15 cellular contexts compared by ENCODE assay signal in the genomic region with DNA sequence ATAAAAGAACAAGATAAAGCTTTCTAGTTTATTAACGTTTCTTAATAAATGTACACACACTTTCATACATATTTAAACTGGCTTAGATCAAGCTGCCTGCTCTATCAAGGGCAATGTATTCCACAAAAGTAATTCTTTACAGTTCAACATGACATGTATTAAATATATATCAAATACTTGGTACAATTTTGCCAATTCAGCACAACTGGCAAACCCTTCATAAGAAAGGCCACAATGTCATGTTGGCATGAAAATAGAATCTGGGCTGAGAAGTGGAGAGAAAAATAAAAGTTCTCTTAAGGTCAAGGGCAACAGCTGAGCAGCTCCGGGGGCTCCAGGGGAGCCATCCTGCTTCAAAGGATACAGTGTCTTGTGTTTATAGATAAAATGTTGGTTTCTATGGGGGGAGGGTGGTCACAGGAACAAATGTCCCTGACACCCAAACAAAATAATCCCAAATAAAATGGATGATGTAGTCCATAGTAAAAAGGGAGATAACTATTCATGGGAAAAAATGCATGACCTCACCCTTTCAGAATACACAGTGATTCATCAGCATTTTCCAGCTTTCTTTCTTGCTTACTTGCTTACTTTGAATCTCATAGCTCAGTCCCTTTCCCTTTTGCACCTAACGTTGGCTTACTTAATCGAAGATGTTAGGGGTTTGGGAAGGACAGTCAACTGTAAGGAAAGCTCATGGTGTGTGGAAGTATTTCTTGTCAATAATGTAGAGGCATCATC.
A peak's percentile ranks its signal among the peaks of the same experiment; 100 is the strongest.
DNase-seq lines count a peak whose midpoint lies in the region; ATAC-seq and TF ChIP-seq lines count a peak whose summit lies in the region.
"Had no signal": no experiment of that assay in that cellular context is flagged by ENCODE, and none has a peak within 500 bp of the region (broad histone marks: within the 10 kb centered on the region; RNA-seq: fewer than 3 reads in every experiment).

No MANE protein-coding gene starts in this region.

- H3K9me3 ChIP-seq in HCT116 (ENCODE audit: control insufficient read depth in 1 of 2, insufficient read depth in 1 of 2, low read depth in 1 of 2, low read length in 2 of 2) = peaks cover 0 to 11% of the 10 kb centered on the region in 2 experiments; a peak in 1 of 4 replicates
- H3K9me3 ChIP-seq in adipocyte (ENCODE audit: control insufficient read depth, low read length) = no peaks in the 10 kb centered on the region
- no peaks in the 10 kb centered on the region for H3K9me3 ChIP-seq in smooth muscle cell (replicated peaks; ENCODE audit: low read depth)
- H3K9me3 ChIP-seq: ovary, tibial artery had no signal

- DNase-seq in HCT116 (ENCODE audit: low read depth, low spot score) = peak; percentile 13
- DNase-seq in adipocyte (ENCODE audit: low read depth) = peak; percentile 70
- peak; percentile 67 for DNase-seq in fibroblast of villous mesenchyme (ENCODE audit: low read depth)
- DNase-seq in smooth muscle cell (lab: John Stamatoyannopoulos, UW; ENCODE audit: unreplicated experiment) = no peak
- DNase-seq in NCI-H187 treated with DMSO at 0.1 percent for 48 hours (lab: John Stamatoyannopoulos, UW) = no peak
- no peak for DNase-seq in activated T-cell treated with anti-CD3 and anti-CD28 coated beads, Interleukin-2, amount 50 U/mL, for 1 hour
- DNase-seq in NCI-H1930 (lab: John Stamatoyannopoulos, UW) = no peak
- DNase-seq: activated CD8-positive, alpha-beta T cell treated with anti-CD3 and anti-CD28 coated beads, Interleukin-2, amount 10 ng/mL, durations not matched to agents 7 days and 5 days; MV-4-11; NCI-H748 treated with DMSO at 0.1 percent for 48 hours; ovary; T-helper 1 cell; tibial artery had no signal

- POLR2A ChIA-PET in HCT116 (lab: Charles Lee) = interaction anchor here (0.9 kb wide), 1 partner anchor 18 kb away, joined by 3 read pairs; no protein-coding TSS in a partner anchor

- no peaks in the 10 kb centered on the region for H3K79me2 ChIP-seq in HCT116 (ENCODE audit: insufficient read depth, low read length)
- no peaks in the 10 kb centered on the region for H3K79me2 ChIP-seq in smooth muscle cell (ENCODE audit: low read depth)

- ATAC-seq in HCT116 (no peak), GM18517 (IDR thresholded peaks at IDR 0.05; ENCODE audit: unreplicated experiment) (no peak)
- ATAC-seq: activated CD8-positive, alpha-beta T cell treated with anti-CD3 and anti-CD28 coated beads, Interleukin-2, amount 10 ng/mL, durations not matched to agents 7 days and 5 days; GM23338 had no signal

- no peak overlapping the region for H3K9ac ChIP-seq in HCT116 (ENCODE audit: low read length)
- H3K9ac ChIP-seq in adipocyte (ENCODE audit: low read length) = no peak overlapping the region
- peak overlapping the region; percentile 49 for H3K9ac ChIP-seq in smooth muscle cell (ENCODE audit: low read depth)

- TF ChIP-seq CTCF in HCT116 (IDR thresholded peaks at IDR 0.05 in 2 of 3, conservative IDR thresholded peaks at IDR 0.05 in 1 of 3; ENCODE audit: borderline replicate concordance in 1 of 3, insufficient read depth in 1 of 3, low read depth in 2 of 3, low read length in 2 of 3) (no peak), fibroblast of villous mesenchyme (IDR thresholded peaks at IDR 0.05; ENCODE audit: insufficient read depth, low read depth, low read length) (no peak), smooth muscle cell (IDR thresholded peaks at IDR 0.05; ENCODE audit: borderline replicate concordance, insufficient read depth, poor library complexity, severe bottlenecking) (no peak)

- RAD21 ChIA-PET in HCT116 (lab: Charles Lee; ENCODE audit: low non-redundant PET in 1 of 2, low total read pairs in 2 of 2, uncharacterized antibody in 2 of 2, unreplicated experiment in 2 of 2) = no interaction called here

- BruUV-seq in HCT116 (replicated peaks; lab: Mats Ljungman, UMichigan) = no TSS peak

- peak overlapping the region; percentile 3 for H2AFZ ChIP-seq in HCT116 (ENCODE audit: low read depth, low read length, poor library complexity, severe bottlenecking)
- H2AFZ ChIP-seq in smooth muscle cell (ENCODE audit: low read depth) = peak overlapping the region; percentile 70
- H2AFZ ChIP-seq: GM23338 had no signal

- no peaks in the 10 kb centered on the region for H4K20me1 ChIP-seq in HCT116 (ENCODE audit: insufficient read depth)
- no peaks in the 10 kb centered on the region for H4K20me1 ChIP-seq in smooth muscle cell (ENCODE audit: low read depth)

- intact Hi-C loops in HCT116 (cut with micrococcal nuclease) = no loop called here

- CTCF ChIA-PET in HCT116 (lab: Charles Lee) = no interaction called here

- peaks cover 0 to 11% of the 10 kb centered on the region in 2 experiments; a peak in 1 of 4 replicates for H3K36me3 ChIP-seq in HCT116 (ENCODE audit: control insufficient read depth in 1 of 2, insufficient read depth in 2 of 2, low read length in 2 of 2)
- no peaks in the 10 kb centered on the region for H3K36me3 ChIP-seq in adipocyte (ENCODE audit: control insufficient read depth, insufficient read depth, low read length, severe bottlenecking)
- H3K36me3 ChIP-seq in smooth muscle cell (ENCODE audit: low read depth) = no peaks in the 10 kb centered on the region
- H3K36me3 ChIP-seq: ovary, tibial artery had no signal

- H3K4me3 ChIP-seq in HCT116 (replicated peaks in 1 of 2; ENCODE audit: low read depth in 1 of 2, low read length in 2 of 2) (no peak overlapping the region), adipocyte (ENCODE audit: low read length) (no peak overlapping the region), fibroblast of villous mesenchyme (ENCODE audit: low read depth, low read length) (no peak overlapping the region), smooth muscle cell (no peak overlapping the region)
- H3K4me3 ChIP-seq: GM23338, ovary, tibial artery had no signal

- H3K27me3 ChIP-seq in HCT116 (ENCODE audit: insufficient read depth, low read length) (no peaks in the 10 kb centered on the region), adipocyte (replicated peaks; ENCODE audit: control insufficient read depth, insufficient read depth, low read length) (no peaks in the 10 kb centered on the region), smooth muscle cell (ENCODE audit: low read depth) (no peaks in the 10 kb centered on the region)
- H3K27me3 ChIP-seq: ovary, tibial artery had no signal

- no peaks in the 10 kb centered on the region for H3F3A ChIP-seq in smooth muscle cell (ENCODE audit: low read depth)

- no peak for TF ChIP-seq POLR2A in HCT116 (IDR thresholded peaks at IDR 0.05; ENCODE audit: borderline replicate concordance, extremely low read depth, insufficient read depth, insufficient read length)

- H3K9me2 ChIP-seq in HCT116 (ENCODE audit: insufficient read depth) = no peaks in the 10 kb centered on the region

- peaks cover 16 to 26% of the 10 kb centered on the region in 2 experiments for H3K4me1 ChIP-seq in HCT116 (ENCODE audit: control insufficient read depth in 1 of 2, insufficient read depth in 2 of 2, low read length in 2 of 2)
- no peaks in the 10 kb centered on the region for H3K4me1 ChIP-seq in adipocyte (ENCODE audit: control insufficient read depth, insufficient read depth, low read length)
- H3K4me1 ChIP-seq in smooth muscle cell (ENCODE audit: low read depth) = no peaks in the 10 kb centered on the region
- H3K4me1 ChIP-seq: tibial artery had no signal

- 58% methylated on average over 4 of the region's 4 CpGs for WGBS in smooth muscle cell (ENCODE audit: low lambda C conversion rate)

- H3K27ac ChIP-seq in HCT116 (ENCODE audit: low read depth, low read length) (peak overlapping the region; percentile 17; the same call in 1 of the 2 replicates), smooth muscle cell (ENCODE audit: low read depth) (peak overlapping the region; percentile 68)
- H3K27ac ChIP-seq: tibial artery had no signal

- TF ChIP-seq RAD21 in HCT116 (IDR thresholded peaks at IDR 0.05; ENCODE audit: low read depth) = no peak

- H3K4me2 ChIP-seq in HCT116 (ENCODE audit: low read length) = peak overlapping the region; percentile 34
- H3K4me2 ChIP-seq in smooth muscle cell = peak overlapping the region; percentile 64
- H3K4me2 ChIP-seq: GM23338 had no signal

TF ChIP-seq in HCT116, 20 proteins besides CTCF, POLR2A, EP300 and RAD21 (continues in another document):
- TF ChIP-seq FOSL1 (IDR thresholded peaks at IDR 0.05; ENCODE audit: low read depth) = peak; percentile 34
- TF ChIP-seq YY1 (IDR thresholded peaks at IDR 0.05; ENCODE audit: extremely low read depth, insufficient replicate concordance, low read depth, low read length) = no peak
- TF ChIP-seq TCF7L2 (IDR thresholded peaks at IDR 0.05; ENCODE audit: borderline replicate concordance, extremely low read depth, insufficient read depth, insufficient read length) = peak; percentile 57
- TF ChIP-seq, protein P1, sequence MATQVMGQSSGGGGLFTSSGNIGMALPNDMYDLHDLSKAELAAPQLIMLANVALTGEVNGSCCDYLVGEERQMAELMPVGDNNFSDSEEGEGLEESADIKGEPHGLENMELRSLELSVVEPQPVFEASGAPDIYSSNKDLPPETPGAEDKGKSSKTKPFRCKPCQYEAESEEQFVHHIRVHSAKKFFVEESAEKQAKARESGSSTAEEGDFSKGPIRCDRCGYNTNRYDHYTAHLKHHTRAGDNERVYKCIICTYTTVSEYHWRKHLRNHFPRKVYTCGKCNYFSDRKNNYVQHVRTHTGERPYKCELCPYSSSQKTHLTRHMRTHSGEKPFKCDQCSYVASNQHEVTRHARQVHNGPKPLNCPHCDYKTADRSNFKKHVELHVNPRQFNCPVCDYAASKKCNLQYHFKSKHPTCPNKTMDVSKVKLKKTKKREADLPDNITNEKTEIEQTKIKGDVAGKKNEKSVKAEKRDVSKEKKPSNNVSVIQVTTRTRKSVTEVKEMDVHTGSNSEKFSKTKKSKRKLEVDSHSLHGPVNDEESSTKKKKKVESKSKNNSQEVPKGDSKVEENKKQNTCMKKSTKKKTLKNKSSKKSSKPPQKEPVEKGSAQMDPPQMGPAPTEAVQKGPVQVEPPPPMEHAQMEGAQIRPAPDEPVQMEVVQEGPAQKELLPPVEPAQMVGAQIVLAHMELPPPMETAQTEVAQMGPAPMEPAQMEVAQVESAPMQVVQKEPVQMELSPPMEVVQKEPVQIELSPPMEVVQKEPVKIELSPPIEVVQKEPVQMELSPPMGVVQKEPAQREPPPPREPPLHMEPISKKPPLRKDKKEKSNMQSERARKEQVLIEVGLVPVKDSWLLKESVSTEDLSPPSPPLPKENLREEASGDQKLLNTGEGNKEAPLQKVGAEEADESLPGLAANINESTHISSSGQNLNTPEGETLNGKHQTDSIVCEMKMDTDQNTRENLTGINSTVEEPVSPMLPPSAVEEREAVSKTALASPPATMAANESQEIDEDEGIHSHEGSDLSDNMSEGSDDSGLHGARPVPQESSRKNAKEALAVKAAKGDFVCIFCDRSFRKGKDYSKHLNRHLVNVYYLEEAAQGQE (IDR thresholded peaks at IDR 0.05; ENCODE audit: low read depth) = no peak
- no peak for TF ChIP-seq SIN3A (IDR thresholded peaks at IDR 0.05; ENCODE audit: low read depth)
- TF ChIP-seq SRF (IDR thresholded peaks at IDR 0.05; ENCODE audit: low read depth) = no peak
- TF ChIP-seq SP1 (IDR thresholded peaks at IDR 0.05; ENCODE audit: low read depth) = peak; percentile 17; the same call in 1 of the 2 replicates
- no peak for TF ChIP-seq EGR1 (IDR thresholded peaks at IDR 0.05; ENCODE audit: low read depth)
- TF ChIP-seq ZNF274 (IDR thresholded peaks at IDR 0.05; ENCODE audit: low read depth, low read length) = no peak
- no peak for TF ChIP-seq EZH2phosphoT487 (IDR thresholded peaks at IDR 0.05; ENCODE audit: borderline replicate concordance)

Comparison
In these comparisons a context has a peak if more than half of its experiments do, and no peak if none do; other contexts are left out.
1. DNase-seq: peak in HCT116 (single experiment), adipocyte (single experiment) and fibroblast of villous mesenchyme (single experiment); none in smooth muscle cell (single experiment), NCI-H187 treated with DMSO at 0.1 percent for 48 hours (single experiment), activated T-cell treated with anti-CD3 and anti-CD28 coated beads, Interleukin-2, amount 50 U/mL, for 1 hour (single experiment) and NCI-H1930 (0 of 2).